Comparison of ENCODE assay signal across 8 cellular contexts in genomic region chr19:12800873-12801465, GRCh38. TPM values are rescaled to one million over a fixed set of nuclear protein-coding genes. Genes with fewer than 3 reads are reported as not detected.
DNase-seq lines count a peak whose midpoint lies in the region; ATAC-seq lines count a peak whose summit lies in the region.

No MANE protein-coding gene starts in this region.

- no peaks in the 10 kb centered on the region for H3K9me3 Mint-ChIP-seq in activated CD4-positive, alpha-beta T cell treated with anti-CD3 and anti-CD28 coated beads for 36 hours (ENCODE audit: low read depth)

- H3K4me3 ChIP-seq in rectal smooth muscle tissue (ENCODE audit: low read length) = peak overlapping the region; percentile 85

- CTCF ChIA-PET in activated CD4-positive, alpha-beta T cell treated with anti-CD3 and anti-CD28 coated beads for 36 hours (lab: Charles Lee) = interaction anchor here (0.7 to 15.0 kb wide), 5 partner anchors 23 to 124 kb away, joined by 4 to 451 read pairs (median 4); partner anchors contain the start of gene HOOK2

- peak overlapping the region; percentile 71 for H3K9ac ChIP-seq in rectal smooth muscle tissue (ENCODE audit: low read length)

- peaks cover 12% of the 10 kb centered on the region for H3K36me3 ChIP-seq in rectal smooth muscle tissue (ENCODE audit: control insufficient read depth, insufficient read depth, low read length)

- H3K27me3 Mint-ChIP-seq in activated CD4-positive, alpha-beta T cell treated with anti-CD3 and anti-CD28 coated beads for 36 hours = no peaks in the 10 kb centered on the region

- no peaks in the 10 kb centered on the region for H3K4me1 ChIP-seq in rectal smooth muscle tissue (ENCODE audit: control insufficient read depth, insufficient read depth, low read length)

- POLR2A ChIA-PET in activated CD4-positive, alpha-beta T cell treated with anti-CD3 and anti-CD28 coated beads for 36 hours (lab: Charles Lee) = interaction anchor here (0.7 kb wide), 1 partner anchor 23 kb away, joined by 6 read pairs; no protein-coding TSS in a partner anchor

- peak overlapping the region; percentile 87 for H3K4me3 Mint-ChIP-seq in activated CD4-positive, alpha-beta T cell treated with anti-CD3 and anti-CD28 coated beads for 36 hours

- intact Hi-C loops in activated CD4-positive, alpha-beta T cell treated with anti-CD3 and anti-CD28 coated beads for 36 hours (cut with DNase I, micrococcal nuclease) = loop anchor here (1.0 to 5.0 kb wide), 2 partner anchors 46 to 67 kb away; partner anchors contain the start of gene TRIR (in 1 of the 2)
- intact Hi-C loops in head of caudate nucleus (cut with DNase I) = no loop called here

- H3K27ac ChIP-seq in rectal smooth muscle tissue (ENCODE audit: low read depth, low read length) = peak overlapping the region; percentile 64

- peak overlapping the region; percentile 78 for H3K27ac Mint-ChIP-seq in activated CD4-positive, alpha-beta T cell treated with anti-CD3 and anti-CD28 coated beads for 36 hours

- peaks cover 15% of the 10 kb centered on the region for H3K36me3 Mint-ChIP-seq in activated CD4-positive, alpha-beta T cell treated with anti-CD3 and anti-CD28 coated beads for 36 hours (ENCODE audit: low read depth)

- peak; percentile 32 for ATAC-seq in activated CD4-positive, alpha-beta T cell treated with anti-CD3 and anti-CD28 coated beads for 36 hours
- ATAC-seq in HG02840 (IDR thresholded peaks at IDR 0.05; ENCODE audit: low FRiP score, unreplicated experiment) = no peak

- peak; percentile 62 for DNase-seq in activated CD4-positive, alpha-beta T cell treated with anti-CD3 and anti-CD28 coated beads for 36 hours
- DNase-seq in activated CD4-positive, alpha-beta T cell treated with anti-CD3 and anti-CD28 coated beads, Interleukin-2, amount 50 U/mL, for 1 hour = no peak
- DNase-seq in activated T-cell treated with anti-CD3 and anti-CD28 coated beads, Interleukin-2, amount 50 U/mL, for 48 hours = peak; percentile 54 to 64
- peak in 25 of 42 donors; percentile 19 to 75 (median 44) for DNase-seq in head of caudate nucleus
- no peak for DNase-seq in HuH-7 (ENCODE audit: low spot score)
- DNase-seq in inferior parietal cortex (ENCODE audit: extremely low spot score) = no peak

- H3K4me1 Mint-ChIP-seq in activated CD4-positive, alpha-beta T cell treated with anti-CD3 and anti-CD28 coated beads for 36 hours = peaks cover 29% of the 10 kb centered on the region

- no peaks in the 10 kb centered on the region for H3K27me3 ChIP-seq in rectal smooth muscle tissue (ENCODE audit: control insufficient read depth, insufficient read depth, low read length)

RNA-seq across cellular contexts. Expression of gene PRDX2, which starts 0.6 kb away (rescaled TPM):
- 100 to 1,000 TPM; 261 to 325 TPM for total RNA-seq in activated CD4-positive, alpha-beta T cell treated with anti-CD3 and anti-CD28 coated beads for 36 hours

RNA-seq across cellular contexts. Expression of gene THSD8, which starts 0.9 kb away (rescaled TPM):
- 10 to 100 TPM; 31.0 to 48.2 TPM for total RNA-seq in activated CD4-positive, alpha-beta T cell treated with anti-CD3 and anti-CD28 coated beads for 36 hours

RNA-seq across cellular contexts. Expression of gene RNASEH2A, which starts 5.4 kb away (rescaled TPM):
- total RNA-seq in activated CD4-positive, alpha-beta T cell treated with anti-CD3 and anti-CD28 coated beads for 36 hours = 10 to 100 TPM; 27.0 to 51.1 TPM

RNA-seq across cellular contexts. Expression of gene JUNB, which starts 9.7 kb away (rescaled TPM):
- total RNA-seq in activated CD4-positive, alpha-beta T cell treated with anti-CD3 and anti-CD28 coated beads for 36 hours = 100 to 1,000 TPM; 375 to 412 TPM

RNA-seq across cellular contexts. Expression of gene HOOK2, which starts 25.6 kb away (rescaled TPM):
- total RNA-seq in activated CD4-positive, alpha-beta T cell treated with anti-CD3 and anti-CD28 coated beads for 36 hours = 10 to 100 TPM; 20.4 to 20.9 TPM

Comparison
In these comparisons a context has a peak if more than half of its experiments do, and no peak if none do; other contexts are left out.
1. DNase-seq: peak in activated CD4-positive, alpha-beta T cell treated with anti-CD3 and anti-CD28 coated beads for 36 hours (single experiment), activated T-cell treated with anti-CD3 and anti-CD28 coated beads, Interleukin-2, amount 50 U/mL, for 48 hours (2 of 2) and head of caudate nucleus (25 of 42); none in activated CD4-positive, alpha-beta T cell treated with anti-CD3 and anti-CD28 coated beads, Interleukin-2, amount 50 U/mL, for 1 hour (single experiment), HuH-7 (single experiment) and inferior parietal cortex (single experiment).